In the genomic region with DNA sequence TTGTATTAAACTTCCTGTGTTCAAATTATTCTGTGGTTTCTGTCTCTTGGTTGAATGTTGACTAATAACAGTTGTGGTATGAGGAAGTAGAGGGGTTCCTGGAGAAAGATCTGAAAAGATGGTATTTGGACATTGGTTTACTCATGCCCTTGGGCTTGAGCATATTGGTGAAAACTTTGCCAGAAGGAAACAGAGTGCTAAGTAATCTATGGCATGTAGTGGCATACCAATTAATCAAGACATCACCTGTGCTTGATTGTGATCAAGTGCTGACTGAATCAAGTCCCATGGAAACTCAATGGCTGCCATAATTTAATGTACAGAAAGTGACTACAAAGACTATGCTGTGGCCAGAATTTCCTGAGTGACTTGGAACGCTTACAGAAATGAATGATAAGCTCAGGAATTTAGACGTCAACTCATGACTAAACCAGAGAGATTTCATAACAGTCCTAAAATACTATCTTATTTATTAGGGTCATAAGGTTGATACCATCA, we compare ENCODE assay signal across 11 cellular contexts.
DNase-seq lines count a peak whose midpoint lies in the region; TF ChIP-seq lines count a peak whose summit lies in the region.
"Had no signal": no experiment of that assay in that cellular context is flagged by ENCODE, and none has a peak within 500 bp of the region (broad histone marks: within the 10 kb centered on the region; RNA-seq: fewer than 3 reads in every experiment).

No MANE protein-coding gene starts in this region.

- H3K36me3 Mint-ChIP-seq in activated naive CD8-positive, alpha-beta T cell treated with anti-CD3 and anti-CD28 coated beads for 36 hours, result no peaks in the 10 kb centered on the region
- H3K36me3 Mint-ChIP-seq: activated naive CD8-positive, alpha-beta T cell treated with anti-CD3 and anti-CD28 coated beads, Interleukin-2, amount 10 ng/mL, durations not matched to agents 7 days and 5 days had no signal

- H3K27me3 ChIP-seq in GM23248 (replicated peaks; ENCODE audit: insufficient read depth) (no peaks in the 10 kb centered on the region), PC-9 (ENCODE audit: insufficient read depth, low read depth) (no peaks in the 10 kb centered on the region), HAP-1 (ENCODE audit: low read depth) (no peaks in the 10 kb centered on the region)
- H3K27me3 ChIP-seq: neutrophil had no signal

- H3K4me3 ChIP-seq in GM23248, result peak overlapping the region; percentile 38
- H3K4me3 ChIP-seq in PC-9, result no peak overlapping the region; the same call in 1 of the 2 replicates
- no peak overlapping the region for H3K4me3 ChIP-seq in skeletal muscle cell (ENCODE audit: low read depth, low read length)
- no peak overlapping the region for H3K4me3 ChIP-seq in HAP-1

- no peaks in the 10 kb centered on the region for H3K9me3 ChIP-seq in GM23248 (ENCODE audit: low read depth)
- 0 out of 2 replicates have a peak, but pooled peaks cover 6% of the 10 kb centered on the region for H3K9me3 ChIP-seq in PC-9 (ENCODE audit: insufficient read depth, low read depth)
- H3K9me3 ChIP-seq in HAP-1, result no peaks in the 10 kb centered on the region
- H3K9me3 ChIP-seq: neutrophil had no signal

- BruUV-seq in PC-9 (replicated peaks; lab: Mats Ljungman, UMichigan), result no TSS peak

- H3K4me2 ChIP-seq in GM23248 (ENCODE audit: unreplicated experiment) (peak overlapping the region; percentile 63), PC-9 (peak overlapping the region; percentile 67)

- POLR2A ChIA-PET in PC-9 (lab: Charles Lee; ENCODE audit: unreplicated experiment), result interaction anchor here (0.6 kb wide), 1 partner anchor 22 kb away, joined by 4 read pairs; no protein-coding TSS in a partner anchor

- no peaks in the 10 kb centered on the region for H4K20me1 ChIP-seq in GM23248 (ENCODE audit: insufficient read depth)
- H4K20me1 ChIP-seq in PC-9 (ENCODE audit: insufficient read depth), result no peaks in the 10 kb centered on the region

- intact Hi-C loops in PC-9 (cut with micrococcal nuclease; ENCODE audit: unreplicated experiment), result loop anchor here (1.0 to 5.0 kb wide), 4 partner anchors 134 to 841 kb away; no protein-coding TSS in a partner anchor

- H2AFZ ChIP-seq in GM23248 (peak overlapping the region; percentile 54; the same call in 1 of the 2 replicates), PC-9 (0 out of 2 replicates have a peak overlapping the region, but pooled peaks have one; percentile 19)

- peaks cover 5% of the 10 kb centered on the region for H3K9me3 Mint-ChIP-seq in activated naive CD8-positive, alpha-beta T cell treated with anti-CD3 and anti-CD28 coated beads for 36 hours
- H3K9me3 Mint-ChIP-seq: activated naive CD8-positive, alpha-beta T cell treated with anti-CD3 and anti-CD28 coated beads, Interleukin-2, amount 10 ng/mL, durations not matched to agents 7 days and 5 days had no signal

- H3K36me3 ChIP-seq in GM23248 (ENCODE audit: low read depth) (no peaks in the 10 kb centered on the region), PC-9 (ENCODE audit: low read depth) (no peaks in the 10 kb centered on the region), HAP-1 (replicated peaks) (no peaks in the 10 kb centered on the region)
- H3K36me3 ChIP-seq: neutrophil had no signal

- TF ChIP-seq CTCF in PC-9 (conservative IDR thresholded peaks at IDR 0.05), result no peak

- in situ Hi-C loops in GM23248 (cut with MboI) (no loop called here), HAP-1 (cut with MboI; ENCODE audit: low sequenced_read_pairs) (no loop called here)

- no peak overlapping the region for H3K4me3 Mint-ChIP-seq in activated naive CD8-positive, alpha-beta T cell treated with anti-CD3 and anti-CD28 coated beads for 36 hours
- H3K4me3 Mint-ChIP-seq: activated CD8-positive, alpha-beta T cell treated with anti-CD3 and anti-CD28 coated beads for 36 hours; activated naive CD8-positive, alpha-beta T cell treated with anti-CD3 and anti-CD28 coated beads, Interleukin-2, amount 10 ng/mL, durations not matched to agents 7 days and 5 days had no signal

- no peaks in the 10 kb centered on the region for H3K27me3 Mint-ChIP-seq in activated naive CD8-positive, alpha-beta T cell treated with anti-CD3 and anti-CD28 coated beads for 36 hours
- H3K27me3 Mint-ChIP-seq: activated CD8-positive, alpha-beta T cell treated with anti-CD3 and anti-CD28 coated beads for 36 hours; activated naive CD8-positive, alpha-beta T cell treated with anti-CD3 and anti-CD28 coated beads, Interleukin-2, amount 10 ng/mL, durations not matched to agents 7 days and 5 days had no signal

- H3K27ac Mint-ChIP-seq in activated naive CD8-positive, alpha-beta T cell treated with anti-CD3 and anti-CD28 coated beads for 36 hours, result no peak overlapping the region
- H3K27ac Mint-ChIP-seq: activated CD8-positive, alpha-beta T cell treated with anti-CD3 and anti-CD28 coated beads for 36 hours; activated naive CD8-positive, alpha-beta T cell treated with anti-CD3 and anti-CD28 coated beads, Interleukin-2, amount 10 ng/mL, durations not matched to agents 7 days and 5 days had no signal

- WGBS in GM23248 (ENCODE audit: low coverage in 1 of 2, low lambda C conversion rate in 2 of 2, missing lambda C conversion rate in 2 of 2), 2 experiments, result 5 to 10% methylated on average over 2 of the region's 2 CpGs

- no peaks in the 10 kb centered on the region for H3K79me2 ChIP-seq in GM23248 (ENCODE audit: insufficient read depth)
- H3K79me2 ChIP-seq in PC-9 (ENCODE audit: low read depth), result no peaks in the 10 kb centered on the region

- H3F3A ChIP-seq in GM23248 (ENCODE audit: insufficient read depth) (peaks cover 30% of the 10 kb centered on the region), PC-9 (ENCODE audit: insufficient read depth, low read depth) (peaks cover 25% of the 10 kb centered on the region)

- CTCF ChIA-PET in PC-9 (lab: Charles Lee), result no interaction called here

- H3K4me1 Mint-ChIP-seq in activated naive CD8-positive, alpha-beta T cell treated with anti-CD3 and anti-CD28 coated beads for 36 hours, result no peaks in the 10 kb centered on the region
- H3K4me1 Mint-ChIP-seq: activated naive CD8-positive, alpha-beta T cell treated with anti-CD3 and anti-CD28 coated beads, Interleukin-2, amount 10 ng/mL, durations not matched to agents 7 days and 5 days had no signal

- H3K9me2 ChIP-seq in GM23248 (ENCODE audit: insufficient read depth) (no peaks in the 10 kb centered on the region), PC-9 (ENCODE audit: insufficient read depth) (no peaks in the 10 kb centered on the region)

- H3K9ac ChIP-seq in GM23248, result no peak overlapping the region

- H3K4me1 ChIP-seq in GM23248 (ENCODE audit: insufficient read depth) (peaks cover 36% of the 10 kb centered on the region), PC-9 (replicated peaks; ENCODE audit: insufficient read depth) (peaks cover 41% of the 10 kb centered on the region), HAP-1 (no peaks in the 10 kb centered on the region)

- H3K27ac ChIP-seq in GM23248 (peak overlapping the region; percentile 77), PC-9 (peak overlapping the region; percentile 83), epithelial cell of prostate (peak overlapping the region; percentile 92)
- H3K27ac ChIP-seq: neutrophil had no signal

- DNase-seq in GM23248 (peak; percentile 92), PC-9 (peak; percentile 54 to 98), epithelial cell of prostate (ENCODE audit: low read depth, low spot score) (peak; percentile 90), skeletal muscle cell (ENCODE audit: low read depth) (peak; percentile 85), HAP-1 (ENCODE audit: low spot score in 2 of 2) (no peak), DMS 273 treated with DMSO at 0.1 percent for 48 hours (lab: John Stamatoyannopoulos, UW) (no peak)
- DNase-seq in activated naive CD8-positive, alpha-beta T cell treated with anti-CD3 and anti-CD28 coated beads for 36 hours, result no peak
- DNase-seq: activated CD8-positive, alpha-beta T cell treated with anti-CD3 and anti-CD28 coated beads for 36 hours; activated naive CD8-positive, alpha-beta T cell treated with anti-CD3 and anti-CD28 coated beads, Interleukin-2, amount 10 ng/mL, durations not matched to agents 7 days and 5 days; stimulated activated CD4-positive, alpha-beta T cell treated with anti-CD3 and anti-CD28 coated beads, Interleukin-2, amount 100 ng/mL, for 48 hours had no signal

Comparison
In these comparisons a context has a peak if more than half of its experiments do, and no peak if none do; other contexts are left out.
1. DNase-seq: peak in GM23248 (single experiment), PC-9 (2 of 2), epithelial cell of prostate (single experiment) and skeletal muscle cell (single experiment); none in HAP-1 (0 of 2), activated naive CD8-positive, alpha-beta T cell treated with anti-CD3 and anti-CD28 coated beads for 36 hours (single experiment) and DMS 273 treated with DMSO at 0.1 percent for 48 hours (single experiment).
2. Peak in every context shown above with its lines, with median percentiles within 50 percentile points of each other: H3K27ac ChIP-seq.